Comparison of ENCODE assay signal across 9 cellular contexts in genomic region chr7:149837620-149838223, GRCh38. TPM values are rescaled to one million over a fixed set of nuclear protein-coding genes. Genes with fewer than 3 reads are reported as not detected.
A peak's percentile ranks its signal among the peaks of the same experiment; 100 is the strongest.
DNase-seq lines count a peak whose midpoint lies in the region; ATAC-seq, FAIRE-seq and TF ChIP-seq lines count a peak whose summit lies in the region.
"Had no signal": no experiment of that assay in that cellular context is flagged by ENCODE, and none has a peak within 500 bp of the region (broad histone marks: within the 10 kb centered on the region; RNA-seq: fewer than 3 reads in every experiment).

No MANE protein-coding gene starts in this region.

- peak overlapping the region; percentile 56 for H3K4me2 ChIP-seq in A549

- H3K36me3 Mint-ChIP-seq in naive thymus-derived CD8-positive, alpha-beta T cell = no peaks in the 10 kb centered on the region

- TF ChIP-seq POLR2A in A549 (IDR thresholded peaks at IDR 0.05; ENCODE audit: low read length) = no peak

- H3K27ac ChIP-seq in A549 (no peak overlapping the region), aorta (ENCODE audit: low read depth in 1 of 2, low read length in 2 of 2) (no peak overlapping the region)

- ATAC-seq in A549 (no peak), aorta (ENCODE audit: low FRiP score) (no peak), HG02884 (IDR thresholded peaks at IDR 0.05; ENCODE audit: unreplicated experiment) (no peak)
- ATAC-seq in naive thymus-derived CD8-positive, alpha-beta T cell = no peak

- H3K9me3 ChIP-seq in A549 (no peaks in the 10 kb centered on the region), aorta (ENCODE audit: control insufficient read depth, low read length) (no peaks in the 10 kb centered on the region)
- H3K9me3 ChIP-seq: ovary had no signal

- no peak for DNase-seq in A549 (ENCODE audit: low read depth in 1 of 2, low spot score in 1 of 2)
- no peak for DNase-seq in HFF-Myc (ENCODE audit: extremely low read depth, low read depth)
- no peak for DNase-seq in astrocyte of the cerebellum (ENCODE audit: low read depth)
- no peak for DNase-seq in naive thymus-derived CD8-positive, alpha-beta T cell
- DNase-seq in NCI-H526 (lab: John Stamatoyannopoulos, UW) = no peak
- no peak for DNase-seq in aorta
- no peak for DNase-seq in D341Med (ENCODE audit: low spot score)

- peaks cover 10% of the 10 kb centered on the region; the same call in 2 of the 3 replicates for H3K4me1 ChIP-seq in A549
- no peaks in the 10 kb centered on the region for H3K4me1 ChIP-seq in aorta (ENCODE audit: control insufficient read depth in 1 of 2, insufficient read depth in 2 of 2, low read length in 2 of 2)

- WGBS in A549 (ENCODE audit: missing lambda C conversion rate) = 40% methylated on average over 17 of the region's 17 CpGs
- 34 to 36% methylated on average over 17 of the region's 17 CpGs for WGBS in aorta, 2 donors

- no peaks in the 10 kb centered on the region for H3K27me3 ChIP-seq in aorta (ENCODE audit: control insufficient read depth in 1 of 2, insufficient read depth in 2 of 2, low read length in 1 of 2)
- H3K27me3 ChIP-seq: ovary had no signal

- POLR2A ChIA-PET in A549 (lab: Yijun Ruan, JAX) = interaction anchor here (0.7 to 1.0 kb wide), 2 partner anchors 11 to 576 kb away, joined by 3 to 4 read pairs; partner anchors contain the start of gene ZNF783
- POLR2A ChIA-PET in naive thymus-derived CD8-positive, alpha-beta T cell (lab: Charles Lee) = interaction anchor here (0.8 to 10.9 kb wide), 9 partner anchors 12 to 531 kb away, joined by 4 to 241 read pairs (median 5); partner anchors contain the start of genes ATP6V0E2 and REPIN1

- peak overlapping the region; percentile 30 to 93 (median 90) for H3K27ac Mint-ChIP-seq in naive thymus-derived CD8-positive, alpha-beta T cell

- TF ChIP-seq EP300 in A549 (IDR thresholded peaks at IDR 0.05) = no peak

- FAIRE-seq in A549 (lab: Jason Lieb, UNC) = no peak

- H3K9me3 Mint-ChIP-seq in naive thymus-derived CD8-positive, alpha-beta T cell = no peaks in the 10 kb centered on the region

- H3K4me3 ChIP-seq in A549 = no peak overlapping the region
- peak overlapping the region; percentile 78 for H3K4me3 ChIP-seq in HFF-Myc (replicated peaks; ENCODE audit: low read depth, low read length)
- peak overlapping the region; percentile 83 for H3K4me3 ChIP-seq in astrocyte of the cerebellum (ENCODE audit: low read depth, low read length)
- H3K4me3 ChIP-seq in aorta (ENCODE audit: low read length in 2 of 2) = no peak overlapping the region

- peaks cover 0 to 8% (median 0%) of the 10 kb centered on the region in 5 donors for H3K27me3 Mint-ChIP-seq in naive thymus-derived CD8-positive, alpha-beta T cell

- no peak for TF ChIP-seq RAD21 in A549 (conservative IDR thresholded peaks at IDR 0.05 in 1 of 2, IDR thresholded peaks at IDR 0.05 in 1 of 2)

- CTCF ChIA-PET in A549 (lab: Yijun Ruan, JAX) = interaction anchor here (0.7 to 0.8 kb wide), 2 partner anchors 12 to 528 kb away, joined by 3 read pairs; no protein-coding TSS in a partner anchor

- TF ChIP-seq CTCF in A549 (IDR thresholded peaks at IDR 0.05) = no peak
- no peak for TF ChIP-seq CTCF in HFF-Myc (IDR thresholded peaks at IDR 0.05; ENCODE audit: low read depth, low read length, missing control alignments)
- no peak for TF ChIP-seq CTCF in astrocyte of the cerebellum (IDR thresholded peaks at IDR 0.05; ENCODE audit: low read depth, low read length, missing control alignments)

- H3K4me3 Mint-ChIP-seq in naive thymus-derived CD8-positive, alpha-beta T cell = peak overlapping the region; percentile 85 to 97 (median 93)

- intact Hi-C loops in aorta (cut with DNase I) = loop anchor here (2.0 to 10.0 kb wide), 5 partner anchors 37 to 213 kb away; partner anchors contain the start of gene ZNF467 (in 1 of the 2)

- H3K36me3 ChIP-seq in aorta (ENCODE audit: control insufficient read depth in 1 of 2, insufficient read depth in 2 of 2, low read length in 1 of 2) = no peaks in the 10 kb centered on the region
- H3K36me3 ChIP-seq: ovary had no signal

- in situ Hi-C loops in astrocyte of the cerebellum (cut with HindIII; ENCODE audit: low sequenced_read_pairs) = no loop called here

- H3K4me1 Mint-ChIP-seq in naive thymus-derived CD8-positive, alpha-beta T cell = peaks cover 27 to 43% (median 38%) of the 10 kb centered on the region in 4 donors

TF ChIP-seq in A549, 52 proteins besides CTCF, POLR2A, EP300 and RAD21:
- TF ChIP-seq REST (IDR thresholded peaks at IDR 0.05) (no peak), MAFK (IDR thresholded peaks at IDR 0.05; ENCODE audit: partially characterized antibody) (peak; percentile 65), E2F6 (IDR thresholded peaks at IDR 0.05; ENCODE audit: borderline replicate concordance, low read depth) (0 out of 2 replicates have a peak, but pooled peaks have one; percentile 17)

RNA-seq across cellular contexts. Expression of gene ZNF862, which starts 0.5 kb away (rescaled TPM):
- 8.0 and 11.1 TPM in 2 replicates for polyA plus RNA-seq in A549 (2011; rRNA removed)
- polyA plus RNA-seq in A549 (2012; cell fraction: cytosol; rRNA removed) = 2.5 and 3.4 TPM in 2 replicates
- 9.5 and 10.1 TPM in 2 replicates for polyA plus RNA-seq in A549 (2012; cell fraction: nucleus; rRNA removed)
- 2.8 to 3.9 TPM (median 3.9 TPM) in 3 replicates for polyA plus RNA-seq in A549 (2017; fragmentation: RNase III; extraction: RNeasy Plus Mini Kit Qiagen cat#74134 plus additional on column Dnase treatment)
- polyA minus RNA-seq in A549 (2011; rRNA and poly(A)+ RNA removed) = 8.7 and 17.1 TPM in 2 replicates
- 10 to 100 TPM; 82.9 to 88.4 TPM for total RNA-seq in naive thymus-derived CD8-positive, alpha-beta T cell
- polyA plus RNA-seq in naive thymus-derived CD8-positive, alpha-beta T cell = 10 to 100 TPM in 1 of 3 donors, 1 to 10 TPM in 2; 6.1 to 10.6 (median 9.6) TPM
- 10 to 100 TPM; 15.8 to 30.1 TPM for total RNA-seq in aorta
- polyA plus RNA-seq in aorta = 1 to 10 TPM; 2.9 to 8.0 TPM

RNA-seq across cellular contexts. Expression of gene ATP6V0E2, which starts 36.0 kb away (rescaled TPM):
- polyA plus RNA-seq in A549 (2011; rRNA removed) (17.3 and 18.4 TPM in 2 replicates), A549 (2017; fragmentation: RNase III; extraction: RNeasy Plus Mini Kit Qiagen cat#74134 plus additional on column Dnase treatment) (40.3 to 44.9 TPM (median 44.5 TPM) in 3 replicates), aorta (10 to 100 TPM; 16.0 to 24.3 TPM)
- 49.0 and 69.0 TPM in 2 replicates for polyA plus RNA-seq in A549 (2012; cell fraction: cytosol; rRNA removed)
- 75.6 and 92.6 TPM in 2 replicates for polyA plus RNA-seq in A549 (2012; cell fraction: nucleus; rRNA removed)
- 22.3 and 24.6 TPM in 2 replicates for polyA minus RNA-seq in A549 (2011; rRNA and poly(A)+ RNA removed)
- total RNA-seq in naive thymus-derived CD8-positive, alpha-beta T cell = 10 to 100 TPM; 81.7 to 90.5 TPM
- polyA plus RNA-seq in naive thymus-derived CD8-positive, alpha-beta T cell = 100 to 1,000 TPM; 209 to 253 (median 246) TPM
- total RNA-seq in aorta = 10 to 100 TPM; 12.2 to 19.9 TPM

Comparison
In these comparisons a context has a peak if more than half of its experiments do, and no peak if none do; other contexts are left out.
1. H3K4me3 ChIP-seq: peak in HFF-Myc (single experiment) and astrocyte of the cerebellum (single experiment); none in A549 (single experiment) and aorta (0 of 2).